ENCODE assay signal across 21 cellular contexts in the genomic region with DNA sequence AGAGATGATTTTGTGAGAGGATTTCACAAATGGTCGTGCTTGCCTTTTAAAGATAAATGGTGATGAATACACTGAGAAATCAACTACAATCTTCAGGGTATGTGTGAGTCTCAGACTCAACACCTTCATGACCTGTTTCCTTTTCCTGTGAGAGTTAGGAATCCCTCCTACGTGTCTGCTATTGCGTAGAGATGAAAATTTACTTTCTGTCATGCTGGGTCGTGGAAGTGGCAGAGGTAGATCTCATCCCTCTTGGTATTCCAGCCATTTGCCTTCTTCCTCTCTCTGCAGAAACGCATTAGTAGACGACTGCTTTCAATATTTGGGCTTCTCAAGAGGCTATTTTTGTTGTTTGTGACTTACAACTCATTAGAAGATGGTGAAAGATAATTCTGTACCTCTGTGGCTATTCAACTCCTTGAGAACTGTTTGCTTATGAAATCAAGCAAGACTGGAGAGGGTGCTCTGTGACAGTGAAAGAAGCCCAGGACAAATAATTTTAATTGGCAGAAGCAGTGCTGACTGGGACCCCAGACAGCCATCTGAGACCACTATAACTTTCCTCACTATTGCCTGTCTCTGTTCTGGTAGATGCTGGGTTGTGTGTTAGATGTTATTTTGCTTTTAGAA.
"Had no signal": no experiment of that assay in that cellular context is flagged by ENCODE, and none has a peak within 500 bp of the region (broad histone marks: within the 10 kb centered on the region; RNA-seq: fewer than 3 reads in every experiment).

No MANE protein-coding gene starts in this region.

- H3K27me3 Mint-ChIP-seq: activated CD4-positive, alpha-beta memory T cell treated with anti-CD3 and anti-CD28 coated beads, Interleukin-2, amount 10 ng/mL, durations not matched to agents 7 days and 5 days; naive B cell had no signal

- ATAC-seq: body of pancreas, esophagus mucosa, left cardiac atrium, lower lobe of right lung, psoas muscle, right lobe of liver had no signal

- H3K4me3 ChIP-seq: adrenal gland, body of pancreas, lower lobe of right lung, psoas muscle, right lobe of liver, suprapubic skin had no signal

- H3K27ac Mint-ChIP-seq: activated CD4-positive, alpha-beta memory T cell treated with anti-CD3 and anti-CD28 coated beads, Interleukin-2, amount 10 ng/mL, durations not matched to agents 7 days and 5 days; activated T-helper 2 cell treated with anti-CD3 and anti-CD28 coated beads, Interferon-gamma antibody, Interleukin-2, Interleukin-4, amounts not matched to agents 10 μg/mL and 5 μg/mL and 100 μg/mL, durations not matched to agents 14 hours and 24 hours and 36 hours; dendritic cell treated with granulocyte-macrophage colony-stimulating factor and Interleukin-4, amounts not matched to agents 40 ng/mL and 50 ng/mL, for 4 days had no signal

- H3K36me3 ChIP-seq: adrenal gland, lower lobe of right lung, right lobe of liver, suprapubic skin had no signal

- H3K9me3 Mint-ChIP-seq: activated CD4-positive, alpha-beta memory T cell treated with anti-CD3 and anti-CD28 coated beads, Interleukin-2, amount 10 ng/mL, durations not matched to agents 7 days and 5 days; activated T-helper 2 cell treated with anti-CD3 and anti-CD28 coated beads, Interferon-gamma antibody, Interleukin-2, Interleukin-4, amounts not matched to agents 10 μg/mL and 5 μg/mL and 100 μg/mL, durations not matched to agents 14 hours and 24 hours and 36 hours; dendritic cell treated with granulocyte-macrophage colony-stimulating factor and Interleukin-4, amounts not matched to agents 40 ng/mL and 50 ng/mL, for 4 days had no signal

- H3K27ac ChIP-seq: adrenal gland, body of pancreas, lower lobe of right lung, psoas muscle, right lobe of liver, suprapubic skin had no signal

- H3K36me3 Mint-ChIP-seq: naive B cell had no signal

- H3K4me3 Mint-ChIP-seq: activated CD4-positive, alpha-beta memory T cell treated with anti-CD3 and anti-CD28 coated beads, Interleukin-2, amount 10 ng/mL, durations not matched to agents 7 days and 5 days; dendritic cell treated with granulocyte-macrophage colony-stimulating factor and Interleukin-4, amounts not matched to agents 40 ng/mL and 50 ng/mL, for 4 days had no signal

- H3K27me3 ChIP-seq: adrenal gland, body of pancreas, right lobe of liver, suprapubic skin had no signal

- DNase-seq: activated CD4-positive, alpha-beta memory T cell treated with anti-CD3 and anti-CD28 coated beads, Interleukin-2, amount 10 ng/mL, durations not matched to agents 7 days and 5 days; activated CD4-positive, CD25-positive, alpha-beta regulatory T cell treated with anti-CD3 and anti-CD28 coated beads, Interleukin-2, amount 50 U/mL, for 72 hours; activated naive CD4-positive, alpha-beta T cell treated with anti-CD3 and anti-CD28 coated beads, Interleukin-2, amount 50 U/mL, for 16 hours; adrenal gland; body of pancreas; central memory CD4-positive, alpha-beta T cell; hypothalamus; left cardiac atrium; lower lobe of right lung; naive B cell; occipital lobe; psoas muscle; right lobe of liver; stimulated activated CD4-positive, alpha-beta T cell treated with anti-CD3 and anti-CD28 coated beads, Interleukin-2, amount 100 ng/mL, for 24 hours; stimulated activated naive CD4-positive, alpha-beta T cell treated with Interleukin-2 at 50 U/mL for 16 hours; SW 1271; T-helper 9 cell had no signal

- H3K9me3 ChIP-seq: adrenal gland, body of pancreas, lower lobe of right lung, psoas muscle, right lobe of liver, suprapubic skin had no signal
